Comparison of ENCODE assay signal across 8 cellular contexts in the genomic region with DNA sequence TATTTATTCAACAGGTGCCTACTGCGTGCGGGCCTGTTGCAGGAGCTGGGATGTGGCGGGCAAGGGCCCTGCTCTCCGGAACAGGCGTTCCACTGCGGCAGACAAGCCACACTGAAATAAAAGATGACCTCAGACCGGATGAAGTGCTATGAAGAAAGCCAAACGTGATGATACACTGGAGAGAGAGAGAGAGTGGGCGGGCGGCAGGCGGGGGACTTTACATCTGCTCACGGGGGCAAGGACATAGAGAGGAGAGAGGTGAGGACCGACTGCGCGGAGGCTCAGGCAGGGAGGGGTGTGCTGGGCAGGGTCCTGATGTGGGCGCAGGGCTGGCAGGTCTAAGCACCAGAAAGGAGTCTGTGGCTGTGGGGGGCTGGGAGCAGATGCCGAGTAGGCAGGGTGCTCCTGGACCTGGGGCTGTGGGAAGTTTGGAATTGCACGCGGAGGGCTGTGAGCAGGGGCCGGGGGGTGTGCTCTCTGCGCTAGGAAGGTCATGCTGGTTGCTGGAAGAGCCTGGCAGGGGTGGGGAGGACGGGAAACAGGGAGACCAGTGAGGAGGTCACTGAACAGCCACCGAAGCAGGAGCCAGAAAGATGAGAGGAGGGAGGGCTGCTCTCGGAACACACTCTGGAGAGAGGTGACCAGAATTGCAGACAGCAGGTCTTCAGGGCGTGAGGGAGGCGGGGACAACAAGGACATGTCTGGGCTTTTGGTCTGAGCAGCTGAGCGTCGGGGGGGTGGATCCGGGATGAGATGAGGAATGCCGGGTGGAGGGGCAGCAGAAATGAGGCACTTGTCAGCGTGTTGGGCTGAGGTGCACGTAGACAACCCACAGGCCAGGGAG. TPM values are rescaled to one million over a fixed set of nuclear protein-coding genes. Genes with fewer than 3 reads are reported as not detected.
A peak's percentile ranks its signal among the peaks of the same experiment; 100 is the strongest.
DNase-seq lines count a peak whose midpoint lies in the region; ATAC-seq and TF ChIP-seq lines count a peak whose summit lies in the region.

No MANE protein-coding gene starts in this region.

- peaks cover 2% of the 10 kb centered on the region for H3K36me3 Mint-ChIP-seq in osteocyte (ENCODE audit: unreplicated experiment)

- peak overlapping the region; percentile 90 for H3K27ac Mint-ChIP-seq in osteocyte (ENCODE audit: unreplicated experiment)

- peak overlapping the region; percentile 42 for H3K4me3 Mint-ChIP-seq in osteocyte (ENCODE audit: unreplicated experiment)

- DNase-seq in EH (ENCODE audit: low read depth) (peak; percentile 91), SHP77 treated with DMSO at 0.1 percent for 48 hours (lab: John Stamatoyannopoulos, UW) (peak; percentile 47), fibroblast of peridontal ligament (ENCODE audit: extremely low read depth) (peak; percentile 82), osteocyte (ENCODE audit: extremely low spot score, unreplicated experiment) (no peak), foreskin melanocyte (no peak)
- no peak for DNase-seq in activated CD4-positive, alpha-beta T cell treated with anti-CD3 and anti-CD28 coated beads, Interleukin-2, amount 50 U/mL, for 1 hour

- no peak for TF ChIP-seq CTCF in osteocyte (IDR thresholded peaks at IDR 0.05)

- H3K4me1 Mint-ChIP-seq in osteocyte (ENCODE audit: unreplicated experiment) = peaks cover 71% of the 10 kb centered on the region

- ATAC-seq in HG02938 (IDR thresholded peaks at IDR 0.05; ENCODE audit: unreplicated experiment) (no peak), GM19467 (IDR thresholded peaks at IDR 0.05; ENCODE audit: unreplicated experiment) (no peak)

- no peaks in the 10 kb centered on the region for H3K27me3 Mint-ChIP-seq in osteocyte (ENCODE audit: unreplicated experiment)

- H3K9me3 Mint-ChIP-seq in osteocyte (ENCODE audit: unreplicated experiment) = no peaks in the 10 kb centered on the region

RNA-seq across cellular contexts. Expression of a gene that starts 9.9 kb away (rescaled TPM):
- total RNA-seq in osteocyte = 183 and 187 TPM in 2 replicates

RNA-seq across cellular contexts. Expression of a gene that starts 25.6 kb away (rescaled TPM):
- 16.8 and 22.7 TPM in 2 replicates for total RNA-seq in osteocyte

RNA-seq across cellular contexts. Expression of a gene that starts 25.8 kb away (rescaled TPM):
- total RNA-seq in osteocyte = 35.7 and 36.3 TPM in 2 replicates

RNA-seq across cellular contexts. Expression of a gene that starts 36.3 kb away (rescaled TPM):
- total RNA-seq in osteocyte = 137 and 145 TPM in 2 replicates

RNA-seq across cellular contexts. Expression of a gene that starts 37.1 kb away (rescaled TPM):
- 33.0 and 34.7 TPM in 2 replicates for total RNA-seq in osteocyte

Comparison
In these comparisons a context has a peak if more than half of its experiments do, and no peak if none do; other contexts are left out.
1. DNase-seq: peak in EH (single experiment), SHP77 treated with DMSO at 0.1 percent for 48 hours (single experiment) and fibroblast of peridontal ligament (single experiment); none in osteocyte (single experiment), activated CD4-positive, alpha-beta T cell treated with anti-CD3 and anti-CD28 coated beads, Interleukin-2, amount 50 U/mL, for 1 hour (single experiment) and foreskin melanocyte (single experiment).